19 cellular contexts compared by ENCODE assay signal in genomic region chr11:73205666-73206343, GRCh38. TPM values are rescaled to one million over a fixed set of nuclear protein-coding genes. Genes with fewer than 3 reads are reported as not detected.
DNase-seq lines count a peak whose midpoint lies in the region; ATAC-seq, FAIRE-seq and TF ChIP-seq lines count a peak whose summit lies in the region.
"Had no signal": no experiment of that assay in that cellular context is flagged by ENCODE, and none has a peak within 500 bp of the region (broad histone marks: within the 10 kb centered on the region; RNA-seq: fewer than 3 reads in every experiment).

No MANE protein-coding gene starts in this region.

- H3K36me3 Mint-ChIP-seq in activated CD8-positive, alpha-beta T cell treated with anti-CD3 and anti-CD28 coated beads, Interleukin-2, amount 10 ng/mL, durations not matched to agents 7 days and 5 days (ENCODE audit: low read depth), result no peaks in the 10 kb centered on the region
- H3K36me3 Mint-ChIP-seq: natural killer cell treated with Interleukin-12 subunit alpha and Interleukin-12 subunit beta and Interleukin-15 and Interleukin-18, amount 100 ng/mL, for 72 hours had no signal

- ATAC-seq in K562 (no peak), GM21529 (IDR thresholded peaks at IDR 0.05; ENCODE audit: unreplicated experiment) (no peak)
- ATAC-seq in activated CD8-positive, alpha-beta T cell treated with anti-CD3 and anti-CD28 coated beads, Interleukin-2, amount 10 ng/mL, durations not matched to agents 7 days and 5 days, result no peak

- H3K27ac ChIP-seq in K562 (ENCODE audit: extremely low read depth, low read depth, low read length) (no peak overlapping the region), osteoblast (ENCODE audit: low read depth, low read length) (no peak overlapping the region)

- no peak for TF ChIP-seq RAD21 in K562 (CRISPR knock-in tag; conservative IDR thresholded peaks at IDR 0.05 in 1 of 2, IDR thresholded peaks at IDR 0.05 in 1 of 2)

- no peaks in the 10 kb centered on the region for H4K20me1 ChIP-seq in K562 (replicated peaks; ENCODE audit: control insufficient read depth, insufficient read depth, low read length)
- no peaks in the 10 kb centered on the region for H4K20me1 ChIP-seq in osteoblast (ENCODE audit: insufficient read depth, low read length)

- H2AFZ ChIP-seq in K562 (ENCODE audit: low read depth, low read length) (no peak overlapping the region), osteoblast (ENCODE audit: low read length) (no peak overlapping the region)

- no peaks in the 10 kb centered on the region for H3K9me3 Mint-ChIP-seq in activated CD8-positive, alpha-beta T cell treated with anti-CD3 and anti-CD28 coated beads, Interleukin-2, amount 10 ng/mL, durations not matched to agents 7 days and 5 days (ENCODE audit: insufficient read depth)
- H3K9me3 Mint-ChIP-seq: natural killer cell treated with Interleukin-12 subunit alpha and Interleukin-12 subunit beta and Interleukin-15 and Interleukin-18, amount 100 ng/mL, for 72 hours had no signal

- intact Hi-C loops in K562 (cut with micrococcal nuclease), result no loop called here

- H3K27me3 ChIP-seq in K562 (ENCODE audit: control insufficient read depth in 2 of 2, insufficient read depth in 2 of 2, low read length in 2 of 2) (peaks cover 5 to 7% of the 10 kb centered on the region in 2 experiments; a peak in 2 of 5 replicates), osteoblast (ENCODE audit: insufficient read depth, low read length) (no peaks in the 10 kb centered on the region)

- H3K36me3 ChIP-seq in K562 (ENCODE audit: control insufficient read depth, insufficient read depth, low read length) (no peaks in the 10 kb centered on the region), osteoblast (ENCODE audit: insufficient read depth, low read length) (no peaks in the 10 kb centered on the region)

- H3K4me1 Mint-ChIP-seq in activated CD8-positive, alpha-beta T cell treated with anti-CD3 and anti-CD28 coated beads, Interleukin-2, amount 10 ng/mL, durations not matched to agents 7 days and 5 days (ENCODE audit: low read depth), result peaks cover 3% of the 10 kb centered on the region

- H3K4me3 Mint-ChIP-seq in activated CD8-positive, alpha-beta T cell treated with anti-CD3 and anti-CD28 coated beads, Interleukin-2, amount 10 ng/mL, durations not matched to agents 7 days and 5 days, result no peak overlapping the region
- H3K4me3 Mint-ChIP-seq: natural killer cell treated with Interleukin-12 subunit alpha and Interleukin-12 subunit beta and Interleukin-15 and Interleukin-18, amount 100 ng/mL, for 72 hours had no signal

- H3K4me1 ChIP-seq in K562 (replicated peaks in 1 of 2; ENCODE audit: control insufficient read depth in 2 of 2, insufficient read depth in 2 of 2, low read length in 2 of 2) (peaks cover 10% of the 10 kb centered on the region in 2 experiments; a peak in 4 of 5 replicates), osteoblast (ENCODE audit: insufficient read depth, low read length) (no peaks in the 10 kb centered on the region)

- POLR2A ChIA-PET in K562 (lab: Yijun Ruan, JAX), result interaction anchor here (1.0 kb wide), 1 partner anchor 8 kb away, joined by 3 read pairs; no protein-coding TSS in a partner anchor
- POLR2A ChIA-PET in activated CD8-positive, alpha-beta T cell treated with anti-CD3 and anti-CD28 coated beads, Interleukin-2, amount 10 ng/mL, durations not matched to agents 7 days and 5 days (lab: Charles Lee), result no interaction called here

- no peaks in the 10 kb centered on the region for H3K79me2 ChIP-seq in K562 (ENCODE audit: control insufficient read depth, insufficient read depth, low read length)
- no peaks in the 10 kb centered on the region for H3K79me2 ChIP-seq in osteoblast (ENCODE audit: insufficient read depth, low read length)

- H3K4me3 ChIP-seq in K562, result no peak overlapping the region
- H3K4me3 ChIP-seq in osteoblast (ENCODE audit: insufficient read depth, low read length), result no peak overlapping the region
- H3K4me3 ChIP-seq: lung had no signal

- no peak for FAIRE-seq in K562 (lab: Jason Lieb, UNC)
- FAIRE-seq: colon, D721Med, frontal cortex, GM12892, H1 had no signal

- no peak overlapping the region for H3K9ac ChIP-seq in K562 (ENCODE audit: insufficient read depth in 1 of 2, low read depth in 2 of 2, low read length in 2 of 2)

- TF ChIP-seq EP300 in K562 (IDR thresholded peaks at IDR 0.05; ENCODE audit: low read length), result no peak

- CTCF ChIA-PET in K562 (lab: Yijun Ruan, JAX; ENCODE audit: low intra/inter-chr PET ratio), result no interaction called here
- CTCF ChIA-PET in activated CD8-positive, alpha-beta T cell treated with anti-CD3 and anti-CD28 coated beads, Interleukin-2, amount 10 ng/mL, durations not matched to agents 7 days and 5 days (lab: Charles Lee), result no interaction called here

- H3K4me2 ChIP-seq in K562 (ENCODE audit: insufficient read depth, low read length), result no peak overlapping the region
- H3K4me2 ChIP-seq in osteoblast (ENCODE audit: insufficient read depth, low read length), result no peak overlapping the region

- no peak for TF ChIP-seq POLR2A in K562 (conservative IDR thresholded peaks at IDR 0.05)

- in situ Hi-C loops in K562 (cut with MboI) (no loop called here), GM13976 (cut with MboI; ENCODE audit: low sequenced_read_pairs, unreplicated experiment) (no loop called here)

- no TSS peak for BruUV-seq in K562 (replicated peaks; lab: Mats Ljungman, UMichigan)

- H3K27me3 Mint-ChIP-seq in activated CD8-positive, alpha-beta T cell treated with anti-CD3 and anti-CD28 coated beads, Interleukin-2, amount 10 ng/mL, durations not matched to agents 7 days and 5 days (ENCODE audit: low read depth), result peaks cover 18% of the 10 kb centered on the region

- TF ChIP-seq CTCF in K562 (IDR thresholded peaks at IDR 0.05 in 2 of 3, conservative IDR thresholded peaks at IDR 0.05 in 1 of 3; ENCODE audit: insufficient read depth in 2 of 3, low read depth in 1 of 3, low read length in 3 of 3) (no peak), osteoblast (IDR thresholded peaks at IDR 0.05; ENCODE audit: extremely low read depth, low read depth, low read length) (no peak), GM13976 (IDR thresholded peaks at IDR 0.05; ENCODE audit: borderline replicate concordance, control extremely low read depth, extremely low read depth, insufficient read depth, missing control alignments) (no peak)

- no peaks in the 10 kb centered on the region for H3K9me1 ChIP-seq in K562 (ENCODE audit: control insufficient read depth, insufficient read depth, low read length)

- H3K9me3 ChIP-seq in K562 (replicated peaks; ENCODE audit: control insufficient read depth, insufficient read depth, low read depth, low read length), result no peaks in the 10 kb centered on the region
- no peaks in the 10 kb centered on the region for H3K9me3 ChIP-seq in osteoblast (ENCODE audit: low read depth, low read length)

- WGBS in K562 (ENCODE audit: insufficient coverage, low coverage, missing lambda C conversion rate), result 2% methylated on average over 5 of the region's 5 CpGs

- H3K27ac Mint-ChIP-seq in activated CD8-positive, alpha-beta T cell treated with anti-CD3 and anti-CD28 coated beads, Interleukin-2, amount 10 ng/mL, durations not matched to agents 7 days and 5 days, result no peak overlapping the region
- H3K27ac Mint-ChIP-seq: natural killer cell treated with Interleukin-12 subunit alpha and Interleukin-12 subunit beta and Interleukin-15 and Interleukin-18, amount 100 ng/mL, for 72 hours had no signal

- peak; percentile 59 for DNase-seq in DMS 273 treated with DMSO at 0.1 percent for 48 hours (lab: John Stamatoyannopoulos, UW)
- DNase-seq in NCI-H82 treated with DMSO at 0.1 percent for 48 hours (lab: John Stamatoyannopoulos, UW; ENCODE audit: unreplicated experiment), result peak; percentile 89
- no peak for DNase-seq in K562 (ENCODE audit: extremely low read depth in 1 of 4, low spot score in 3 of 4)
- peak; percentile 13 for DNase-seq in osteoblast (ENCODE audit: insufficient read length, low spot score, missing footprints)
- no peak for DNase-seq in activated CD8-positive, alpha-beta T cell treated with anti-CD3 and anti-CD28 coated beads, Interleukin-2, amount 10 ng/mL, durations not matched to agents 7 days and 5 days
- no peak for DNase-seq in activated CD4-positive, alpha-beta T cell treated with anti-CD3 and anti-CD28 coated beads for 4 hours
- no peak for DNase-seq in GM13976 (ENCODE audit: low spot score)
- DNase-seq: activated gamma-delta T cell, GDM1, NCI-H1436 treated with DMSO at 0.1 percent for 48 hours, NCI-H526 had no signal

TF ChIP-seq in K562, 482 proteins besides CTCF, POLR2A, EP300 and RAD21 (continues in another document):
- TF ChIP-seq FOXM1 (IDR thresholded peaks at IDR 0.05; ENCODE audit: low read depth) (no peak), FOXM1 (CRISPR knock-in tag; IDR thresholded peaks at IDR 0.05; ENCODE audit: low read depth) (no peak), ZNF253 (CRISPR knock-in tag; conservative IDR thresholded peaks at IDR 0.05) (no peak), PHF21A (IDR thresholded peaks at IDR 0.05; ENCODE audit: borderline replicate concordance, low read depth) (no peak)

RNA-seq across cellular contexts. Expression of gene P2RY2, which starts 12.3 kb away (rescaled TPM):
- not detected in 2 replicates for total RNA-seq in K562 (2011; cell fraction: chromatin; rRNA removed; ENCODE audit: low replicate concordance)
- total RNA-seq in K562 (2011; cell fraction: nucleolus; rRNA removed), result not detected in 2 replicates
- not detected in 2 replicates for total RNA-seq in K562 (2011; cell fraction: nucleoplasm; rRNA removed)
- total RNA-seq in K562 (2014; rRNA removed), result not detected in 2 replicates
- not detected in 2 replicates for total RNA-seq in K562 (2014; rRNA removed; fragmentation: Illumina TruSeq; extraction: Trizol)
- total RNA-seq in K562 (2015; rRNA removed; fragmentation: Illumina TruSeq; extraction: Trizol), result not detected in 2 replicates
- not detected in 2 replicates for total RNA-seq in K562 (2021)
- polyA plus RNA-seq in K562 (2011; rRNA removed), result not detected in 2 replicates
- polyA plus RNA-seq in K562 (2011; cell fraction: cytosol; rRNA removed), result not detected in 2 replicates
- not detected in 2 replicates for polyA plus RNA-seq in K562 (2011; cell fraction: nucleus; rRNA removed)
- polyA plus RNA-seq in K562 (2012), result not detected in 2 replicates
- polyA plus RNA-seq in K562 (2014; fragmentation: Illumina TruSeq; extraction: Trizol), result not detected in 2 replicates
- not detected for polyA plus RNA-seq in K562 (2014; fragmentation: Nextera tagmentation; extraction: Ambion mirVana)
- not detected in 2 replicates for polyA plus RNA-seq in K562 (2014; rRNA removed)
- polyA minus RNA-seq in K562 (2011; rRNA and poly(A)+ RNA removed), result not detected in 2 replicates
- polyA minus RNA-seq in K562 (2011; cell fraction: cytosol; rRNA and poly(A)+ RNA removed), result not detected in 2 replicates
- polyA minus RNA-seq in K562 (2011; cell fraction: nucleus; rRNA and poly(A)+ RNA removed), result not detected in 2 replicates
- total RNA-seq in osteoblast, result 0.36 and 0.59 TPM in 2 replicates
- not detected for total RNA-seq in activated CD8-positive, alpha-beta T cell treated with anti-CD3 and anti-CD28 coated beads, Interleukin-2, amount 10 ng/mL, durations not matched to agents 7 days and 5 days
- total RNA-seq: frontal cortex had no signal

Comparison
In these comparisons a context has a peak if more than half of its experiments do, and no peak if none do; other contexts are left out.
1. DNase-seq: peak in DMS 273 treated with DMSO at 0.1 percent for 48 hours (single experiment), NCI-H82 treated with DMSO at 0.1 percent for 48 hours (single experiment) and osteoblast (single experiment); none in K562 (0 of 4), activated CD8-positive, alpha-beta T cell treated with anti-CD3 and anti-CD28 coated beads, Interleukin-2, amount 10 ng/mL, durations not matched to agents 7 days and 5 days (single experiment), activated CD4-positive, alpha-beta T cell treated with anti-CD3 and anti-CD28 coated beads for 4 hours (0 of 2) and GM13976 (single experiment).